Comparison of ENCODE assay signal across 1 cellular context in the genomic region with DNA sequence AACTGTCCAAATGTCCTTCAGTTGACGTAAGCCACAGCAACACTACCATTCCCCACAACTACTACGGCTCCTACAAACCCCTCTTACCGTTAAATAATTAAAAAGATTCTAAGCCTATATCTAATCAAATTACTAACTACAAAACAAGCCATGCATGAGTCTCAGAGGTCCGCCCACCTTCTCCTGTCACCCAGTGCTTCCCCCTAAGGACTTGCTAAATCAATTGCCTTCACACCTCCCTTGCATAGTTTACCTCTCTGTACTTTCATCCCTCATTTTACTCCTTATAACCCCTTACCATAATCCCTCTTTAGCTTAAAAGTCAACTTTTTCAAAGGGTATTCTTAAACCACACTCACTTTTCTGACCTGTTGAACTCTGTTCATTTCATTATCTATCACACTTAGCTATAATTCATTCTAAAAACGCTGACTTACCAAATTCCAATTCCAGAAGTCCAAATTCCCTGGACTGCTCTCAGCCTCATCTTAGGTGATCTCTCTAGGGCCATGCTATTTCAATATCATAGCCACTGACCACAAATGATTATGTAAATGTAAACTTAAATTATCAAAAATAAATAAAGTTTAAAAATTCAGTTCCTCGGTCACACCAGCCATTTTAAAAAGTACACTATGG.
TF ChIP-seq lines count a peak whose summit lies in the region.

No MANE protein-coding gene starts in this region.

TF ChIP-seq in GM23338, 12 proteins besides CTCF, POLR2A, EP300 and RAD21 (continued from another document):
- TF ChIP-seq, protein P1, sequence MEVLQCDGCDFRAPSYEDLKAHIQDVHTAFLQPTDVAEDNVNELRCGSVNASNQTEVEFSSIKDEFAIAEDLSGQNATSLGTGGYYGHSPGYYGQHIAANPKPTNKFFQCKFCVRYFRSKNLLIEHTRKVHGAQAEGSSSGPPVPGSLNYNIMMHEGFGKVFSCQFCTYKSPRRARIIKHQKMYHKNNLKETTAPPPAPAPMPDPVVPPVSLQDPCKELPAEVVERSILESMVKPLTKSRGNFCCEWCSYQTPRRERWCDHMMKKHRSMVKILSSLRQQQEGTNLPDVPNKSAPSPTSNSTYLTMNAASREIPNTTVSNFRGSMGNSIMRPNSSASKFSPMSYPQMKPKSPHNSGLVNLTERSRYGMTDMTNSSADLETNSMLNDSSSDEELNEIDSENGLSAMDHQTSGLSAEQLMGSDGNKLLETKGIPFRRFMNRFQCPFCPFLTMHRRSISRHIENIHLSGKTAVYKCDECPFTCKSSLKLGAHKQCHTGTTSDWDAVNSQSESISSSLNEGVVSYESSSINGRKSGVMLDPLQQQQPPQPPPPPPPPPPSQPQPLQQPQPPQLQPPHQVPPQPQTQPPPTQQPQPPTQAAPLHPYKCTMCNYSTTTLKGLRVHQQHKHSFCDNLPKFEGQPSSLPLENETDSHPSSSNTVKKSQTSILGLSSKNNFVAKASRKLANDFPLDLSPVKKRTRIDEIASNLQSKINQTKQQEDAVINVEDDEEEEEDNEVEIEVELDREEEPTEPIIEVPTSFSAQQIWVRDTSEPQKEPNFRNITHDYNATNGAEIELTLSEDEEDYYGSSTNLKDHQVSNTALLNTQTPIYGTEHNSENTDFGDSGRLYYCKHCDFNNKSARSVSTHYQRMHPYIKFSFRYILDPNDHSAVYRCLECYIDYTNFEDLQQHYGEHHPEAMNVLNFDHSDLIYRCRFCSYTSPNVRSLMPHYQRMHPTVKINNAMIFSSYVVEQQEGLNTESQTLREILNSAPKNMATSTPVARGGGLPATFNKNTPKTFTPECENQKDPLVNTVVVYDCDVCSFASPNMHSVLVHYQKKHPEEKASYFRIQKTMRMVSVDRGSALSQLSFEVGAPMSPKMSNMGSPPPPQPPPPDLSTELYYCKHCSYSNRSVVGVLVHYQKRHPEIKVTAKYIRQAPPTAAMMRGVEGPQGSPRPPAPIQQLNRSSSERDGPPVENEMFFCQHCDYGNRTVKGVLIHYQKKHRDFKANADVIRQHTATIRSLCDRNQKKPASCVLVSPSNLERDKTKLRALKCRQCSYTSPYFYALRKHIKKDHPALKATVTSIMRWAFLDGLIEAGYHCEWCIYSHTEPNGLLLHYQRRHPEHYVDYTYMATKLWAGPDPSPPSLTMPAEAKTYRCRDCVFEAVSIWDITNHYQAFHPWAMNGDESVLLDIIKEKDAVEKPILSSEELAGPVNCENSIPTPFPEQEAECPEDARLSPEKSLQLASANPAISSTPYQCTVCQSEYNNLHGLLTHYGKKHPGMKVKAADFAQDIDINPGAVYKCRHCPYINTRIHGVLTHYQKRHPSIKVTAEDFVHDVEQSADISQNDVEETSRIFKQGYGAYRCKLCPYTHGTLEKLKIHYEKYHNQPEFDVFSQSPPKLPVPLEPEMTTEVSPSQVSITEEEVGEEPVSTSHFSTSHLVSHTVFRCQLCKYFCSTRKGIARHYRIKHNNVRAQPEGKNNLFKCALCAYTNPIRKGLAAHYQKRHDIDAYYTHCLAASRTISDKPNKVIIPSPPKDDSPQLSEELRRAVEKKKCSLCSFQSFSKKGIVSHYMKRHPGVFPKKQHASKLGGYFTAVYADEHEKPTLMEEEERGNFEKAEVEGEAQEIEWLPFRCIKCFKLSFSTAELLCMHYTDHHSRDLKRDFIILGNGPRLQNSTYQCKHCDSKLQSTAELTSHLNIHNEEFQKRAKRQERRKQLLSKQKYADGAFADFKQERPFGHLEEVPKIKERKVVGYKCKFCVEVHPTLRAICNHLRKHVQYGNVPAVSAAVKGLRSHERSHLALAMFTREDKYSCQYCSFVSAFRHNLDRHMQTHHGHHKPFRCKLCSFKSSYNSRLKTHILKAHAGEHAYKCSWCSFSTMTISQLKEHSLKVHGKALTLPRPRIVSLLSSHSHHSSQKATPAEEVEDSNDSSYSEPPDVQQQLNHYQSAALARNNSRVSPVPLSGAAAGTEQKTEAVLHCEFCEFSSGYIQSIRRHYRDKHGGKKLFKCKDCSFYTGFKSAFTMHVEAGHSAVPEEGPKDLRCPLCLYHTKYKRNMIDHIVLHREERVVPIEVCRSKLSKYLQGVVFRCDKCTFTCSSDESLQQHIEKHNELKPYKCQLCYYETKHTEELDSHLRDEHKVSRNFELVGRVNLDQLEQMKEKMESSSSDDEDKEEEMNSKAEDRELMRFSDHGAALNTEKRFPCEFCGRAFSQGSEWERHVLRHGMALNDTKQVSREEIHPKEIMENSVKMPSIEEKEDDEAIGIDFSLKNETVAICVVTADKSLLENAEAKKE (CRISPR knock-in tag; IDR thresholded peaks at IDR 0.05) = no peak
